ENCODE assay signal across 8 cellular contexts in genomic region chr3:42535981-42536784, GRCh38. TPM values are rescaled to one million over a fixed set of nuclear protein-coding genes. Genes with fewer than 3 reads are reported as not detected.
DNase-seq lines count a peak whose midpoint lies in the region; ATAC-seq and TF ChIP-seq lines count a peak whose summit lies in the region.

No MANE protein-coding gene starts in this region.

- H3K4me1 Mint-ChIP-seq in glutamatergic neuron (ENCODE audit: low read depth, unreplicated experiment) = peaks cover 2% of the 10 kb centered on the region

- DNase-seq in EL (peak; percentile 36), KBM-7 (peak; percentile 63), glutamatergic neuron (peak; percentile 30), NCI-H187 (lab: John Stamatoyannopoulos, UW) (no peak)
- peak; percentile 49 to 55 for DNase-seq in activated CD4-positive, alpha-beta T cell treated with anti-CD3 and anti-CD28 coated beads, Interleukin-2, amount 50 U/mL, for 48 hours
- DNase-seq in stimulated activated CD4-positive, alpha-beta T cell treated with anti-CD3 and anti-CD28 coated beads, Interleukin-1b, Interleukin-23, amount 100 ng/mL, for 48 hours = peak; percentile 26

- no peaks in the 10 kb centered on the region for H3K36me3 Mint-ChIP-seq in glutamatergic neuron (ENCODE audit: unreplicated experiment)

- in situ Hi-C loops in KBM-7 (cut with MboI; ENCODE audit: low pct_unique_long_range_greater_than_20kb, low sequenced_read_pairs) = no loop called here

- no peak overlapping the region for H3K27ac Mint-ChIP-seq in glutamatergic neuron (ENCODE audit: unreplicated experiment)

- peaks cover 5% of the 10 kb centered on the region for H3K27me3 Mint-ChIP-seq in glutamatergic neuron (ENCODE audit: unreplicated experiment)

- no peak overlapping the region for H3K4me3 Mint-ChIP-seq in glutamatergic neuron (ENCODE audit: unreplicated experiment)

- peak; percentile 50 for TF ChIP-seq CTCF in glutamatergic neuron (IDR thresholded peaks at IDR 0.05; ENCODE audit: partially characterized antibody, unreplicated experiment)

- H3K9me3 Mint-ChIP-seq in glutamatergic neuron (ENCODE audit: unreplicated experiment) = peaks cover 5% of the 10 kb centered on the region

- ATAC-seq in GM19455 (IDR thresholded peaks at IDR 0.05; ENCODE audit: unreplicated experiment) (no peak), HG02642 (IDR thresholded peaks at IDR 0.05; ENCODE audit: poor library complexity, unreplicated experiment) (no peak)

RNA-seq across cellular contexts. Expression of gene VIPR1, which starts 33.7 kb away (rescaled TPM):
- total RNA-seq in glutamatergic neuron (ENCODE audit: unreplicated experiment) = not detected

RNA-seq across cellular contexts. Expression of gene SEC22C, which starts 45.6 kb away (rescaled TPM):
- total RNA-seq in glutamatergic neuron (ENCODE audit: unreplicated experiment) = 36.9 TPM

RNA-seq across cellular contexts. Expression of gene SS18L2, which starts 54.5 kb away (rescaled TPM):
- total RNA-seq in glutamatergic neuron (ENCODE audit: unreplicated experiment) = 38.9 TPM

Comparison
In these comparisons a context has a peak if more than half of its experiments do, and no peak if none do; other contexts are left out.
1. DNase-seq: peak in EL (single experiment), KBM-7 (single experiment), activated CD4-positive, alpha-beta T cell treated with anti-CD3 and anti-CD28 coated beads, Interleukin-2, amount 50 U/mL, for 48 hours (2 of 2), glutamatergic neuron (single experiment) and stimulated activated CD4-positive, alpha-beta T cell treated with anti-CD3 and anti-CD28 coated beads, Interleukin-1b, Interleukin-23, amount 100 ng/mL, for 48 hours (single experiment); none in NCI-H187 (0 of 2).